Comparison of ENCODE assay signal across 1 cellular context in the genomic region with DNA sequence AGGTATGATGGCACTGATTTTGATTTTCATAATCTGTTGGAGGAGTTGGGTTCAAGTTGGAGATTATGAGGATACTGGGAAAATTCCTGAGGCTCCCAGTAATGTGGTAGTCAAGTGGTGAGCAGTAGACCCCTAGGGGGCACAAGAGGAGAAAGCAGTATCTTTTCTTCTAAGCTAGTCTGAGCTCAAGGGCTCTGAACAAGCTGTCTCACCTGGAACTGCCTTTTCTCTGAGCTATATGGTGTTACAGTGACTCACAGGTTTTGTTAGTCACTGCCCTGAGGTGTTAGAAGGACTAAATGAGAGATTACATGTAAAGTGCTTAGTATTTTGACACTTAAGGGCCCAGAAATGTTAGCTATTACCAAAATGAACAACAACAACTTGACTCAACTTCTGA.
A peak's percentile ranks its signal among the peaks of the same experiment; 100 is the strongest.
TF ChIP-seq lines count a peak whose summit lies in the region.

No MANE protein-coding gene starts in this region.

TF ChIP-seq in H1, 55 proteins besides CTCF, POLR2A, EP300 and RAD21:
- TF ChIP-seq TEAD4 (IDR thresholded peaks at IDR 0.05; ENCODE audit: low read depth, low read length) (0 out of 2 replicates have a peak, but pooled peaks have one; percentile 12), SAP30 (IDR thresholded peaks at IDR 0.05; ENCODE audit: insufficient read depth, insufficient replicate concordance, low read length) (no peak), ASH2L (IDR thresholded peaks at IDR 0.05; ENCODE audit: low read length) (no peak)
